ENCODE assay signal across 11 cellular contexts in the genomic region with DNA sequence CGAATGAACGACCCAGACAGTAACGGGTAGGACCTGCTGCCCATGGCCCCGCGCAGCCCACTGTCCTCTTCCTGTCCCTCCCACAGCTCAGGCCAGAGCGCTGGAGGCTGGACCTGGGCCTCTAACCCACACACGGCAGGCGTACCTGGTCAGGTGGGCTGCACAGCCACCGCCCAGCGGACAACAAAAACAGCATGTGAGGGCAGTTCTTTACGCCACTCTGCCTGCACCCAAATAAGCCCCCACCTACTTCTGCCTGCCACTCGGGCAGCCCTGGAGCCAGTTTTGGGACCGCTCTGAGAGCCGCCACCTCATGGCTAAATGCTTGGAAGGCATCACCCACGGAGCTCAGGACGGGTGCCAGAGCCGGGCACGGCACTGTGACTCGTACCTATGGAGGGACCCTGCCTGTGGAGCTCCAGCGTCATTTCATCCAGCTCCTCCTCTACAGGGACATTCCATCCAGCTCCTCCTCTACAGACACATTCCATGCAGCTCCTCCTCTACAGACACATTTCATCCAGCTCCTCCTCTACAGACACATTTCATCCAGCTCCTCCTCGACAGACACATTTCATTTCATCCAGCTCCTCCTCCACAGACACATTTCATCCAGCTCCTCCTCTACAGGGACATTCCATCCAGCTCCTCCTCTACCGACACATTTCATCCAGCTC. TPM values are rescaled to one million over a fixed set of nuclear protein-coding genes. Genes with fewer than 3 reads are reported as not detected.
DNase-seq lines count a peak whose midpoint lies in the region; ATAC-seq, FAIRE-seq and TF ChIP-seq lines count a peak whose summit lies in the region.
"Had no signal": no experiment of that assay in that cellular context is flagged by ENCODE, and none has a peak within 500 bp of the region (broad histone marks: within the 10 kb centered on the region; RNA-seq: fewer than 3 reads in every experiment).

No MANE protein-coding gene starts in this region.

- ATAC-seq in stimulated activated naive CD8-positive, alpha-beta T cell treated with anti-CD3 and anti-CD28 coated beads, Interleukin-15, Interleukin-2, amounts not matched to agents 100 U/mL and 50 U/mL, for 24 hours: no peak
- ATAC-seq in T-helper 17 cell (no peak), HG02884 (IDR thresholded peaks at IDR 0.05; ENCODE audit: unreplicated experiment) (no peak)

- TF ChIP-seq POLR2A in GM12891 (IDR thresholded peaks at IDR 0.05; ENCODE audit: low read depth, low read length): no peak
- no peak for TF ChIP-seq POLR2A in vagina (IDR thresholded peaks at IDR 0.05)

- no peak for FAIRE-seq in GM12891 (lab: Jason Lieb, UNC)

- H3K9me3 ChIP-seq in T-helper 17 cell (ENCODE audit: control insufficient read depth, low read length, poor library complexity, severe bottlenecking) (no peaks in the 10 kb centered on the region), vagina (no peaks in the 10 kb centered on the region)
- H3K9me3 ChIP-seq: left ventricle myocardium inferior had no signal

- H3K4me1 ChIP-seq in vagina: peaks cover 8% of the 10 kb centered on the region

- peak overlapping the region; percentile 71 for H3K27ac Mint-ChIP-seq in stimulated activated naive CD8-positive, alpha-beta T cell treated with anti-CD3 and anti-CD28 coated beads, Interleukin-15, Interleukin-2, amounts not matched to agents 100 ng/mL and 50 ng/mL, for 24 hours
- no peak overlapping the region for H3K27ac Mint-ChIP-seq in T-helper 17 cell

- H3K27ac ChIP-seq in vagina: no peak overlapping the region
- H3K27ac ChIP-seq: left ventricle myocardium inferior had no signal

- H3K4me3 Mint-ChIP-seq in stimulated activated naive CD8-positive, alpha-beta T cell treated with anti-CD3 and anti-CD28 coated beads, Interleukin-15, Interleukin-2, amounts not matched to agents 100 ng/mL and 50 ng/mL, for 24 hours: no peak overlapping the region
- peak overlapping the region; percentile 36 for H3K4me3 Mint-ChIP-seq in T-helper 17 cell

- H3K4me1 Mint-ChIP-seq in stimulated activated naive CD8-positive, alpha-beta T cell treated with anti-CD3 and anti-CD28 coated beads, Interleukin-15, Interleukin-2, amounts not matched to agents 100 ng/mL and 50 ng/mL, for 24 hours (ENCODE audit: low read depth): no peaks in the 10 kb centered on the region
- H3K4me1 Mint-ChIP-seq in T-helper 17 cell: peaks cover 33% of the 10 kb centered on the region

- H3K27me3 Mint-ChIP-seq in stimulated activated naive CD8-positive, alpha-beta T cell treated with anti-CD3 and anti-CD28 coated beads, Interleukin-15, Interleukin-2, amounts not matched to agents 100 ng/mL and 50 ng/mL, for 24 hours: no peaks in the 10 kb centered on the region
- no peaks in the 10 kb centered on the region for H3K27me3 Mint-ChIP-seq in T-helper 17 cell

- peaks cover 0 to 60% of the 10 kb centered on the region in 2 donors for H3K36me3 ChIP-seq in vagina

- H3K9me3 Mint-ChIP-seq in stimulated activated naive CD8-positive, alpha-beta T cell treated with anti-CD3 and anti-CD28 coated beads, Interleukin-15, Interleukin-2, amounts not matched to agents 100 ng/mL and 50 ng/mL, for 24 hours: no peaks in the 10 kb centered on the region

- no peaks in the 10 kb centered on the region for H3K27me3 ChIP-seq in vagina

- no peak overlapping the region for H3K4me3 ChIP-seq in vagina
- H3K4me3 ChIP-seq: left ventricle myocardium inferior had no signal

- no peak for TF ChIP-seq CTCF in vagina (IDR thresholded peaks at IDR 0.05)

- peaks cover 30% of the 10 kb centered on the region for H3K36me3 Mint-ChIP-seq in stimulated activated naive CD8-positive, alpha-beta T cell treated with anti-CD3 and anti-CD28 coated beads, Interleukin-15, Interleukin-2, amounts not matched to agents 100 ng/mL and 50 ng/mL, for 24 hours (ENCODE audit: low read depth)
- H3K36me3 Mint-ChIP-seq in T-helper 17 cell (ENCODE audit: low read depth): peaks cover 26% of the 10 kb centered on the region

- intact Hi-C loops in vagina (cut with DNase I): no loop called here

- no peak for DNase-seq in stimulated activated naive CD8-positive, alpha-beta T cell treated with anti-CD3 and anti-CD28 coated beads, Interleukin-15, Interleukin-2, amounts not matched to agents 100 U/mL and 50 U/mL, for 24 hours
- no peak for DNase-seq in T-helper 17 cell
- peak; percentile 47 for DNase-seq in kidney tubule cell (ENCODE audit: low spot score)
- DNase-seq in NCI-H2227 treated with DMSO at 0.1 percent for 48 hours (lab: John Stamatoyannopoulos, UW): no peak
- no peak for DNase-seq in GM12891 (ENCODE audit: insufficient read length, low spot score)
- DNase-seq in vagina (ENCODE audit: extremely low spot score in 2 of 2): no peak
- DNase-seq: left ventricle myocardium inferior, NCI-H345, SHP77 had no signal

TF ChIP-seq in GM12891, 5 proteins besides CTCF, POLR2A, EP300 and RAD21:
- TF ChIP-seq POU2F2 (IDR thresholded peaks at IDR 0.05; ENCODE audit: low read depth, low read length) (no peak), SPI1 (IDR thresholded peaks at IDR 0.05; ENCODE audit: low read depth, low read length) (no peak), POLR2AphosphoS5 (IDR thresholded peaks at IDR 0.05; ENCODE audit: low read depth, low read length) (no peak)
TF ChIP-seq in GM12891: peak in this region for 0.

RNA-seq across cellular contexts. Expression of a gene that starts 18.9 kb away (rescaled TPM):
- total RNA-seq in T-helper 17 cell: 10 to 100 TPM; 70.5 to 80.9 TPM
- 51.8 TPM for polyA plus RNA-seq in GM12891 (2012; ENCODE audit: low read depth, missing spikeins)
- 40.0 TPM for total RNA-seq in vagina

RNA-seq across cellular contexts. Expression of a gene that starts 31.1 kb away (rescaled TPM):
- total RNA-seq in T-helper 17 cell (under 1 TPM; 0.10 to 0.80 TPM), vagina (not detected)
- polyA plus RNA-seq in GM12891 (2012; ENCODE audit: low read depth, missing spikeins): 0.22 TPM
- total RNA-seq: left ventricle myocardium inferior had no signal
